ENCODE assay signal across 1 cellular context in genomic region chr6:40672118-40672517, GRCh38.
TF ChIP-seq lines count a peak whose summit lies in the region.

No MANE protein-coding gene starts in this region.

TF ChIP-seq in GM23338, 12 proteins besides CTCF, POLR2A, EP300 and RAD21 (continued from another document):
- TF ChIP-seq ZNF462 (CRISPR knock-in tag; IDR thresholded peaks at IDR 0.05) (no peak), NANOG (IDR thresholded peaks at IDR 0.05; ENCODE audit: borderline replicate concordance) (no peak), POLR2AphosphoS5 (IDR thresholded peaks at IDR 0.05; ENCODE audit: low read depth) (no peak), ZNF114 (CRISPR knock-in tag; IDR thresholded peaks at IDR 0.05) (no peak)
TF ChIP-seq in GM23338: peak in this region for 0.
